9 cellular contexts compared by ENCODE assay signal in the genomic region with DNA sequence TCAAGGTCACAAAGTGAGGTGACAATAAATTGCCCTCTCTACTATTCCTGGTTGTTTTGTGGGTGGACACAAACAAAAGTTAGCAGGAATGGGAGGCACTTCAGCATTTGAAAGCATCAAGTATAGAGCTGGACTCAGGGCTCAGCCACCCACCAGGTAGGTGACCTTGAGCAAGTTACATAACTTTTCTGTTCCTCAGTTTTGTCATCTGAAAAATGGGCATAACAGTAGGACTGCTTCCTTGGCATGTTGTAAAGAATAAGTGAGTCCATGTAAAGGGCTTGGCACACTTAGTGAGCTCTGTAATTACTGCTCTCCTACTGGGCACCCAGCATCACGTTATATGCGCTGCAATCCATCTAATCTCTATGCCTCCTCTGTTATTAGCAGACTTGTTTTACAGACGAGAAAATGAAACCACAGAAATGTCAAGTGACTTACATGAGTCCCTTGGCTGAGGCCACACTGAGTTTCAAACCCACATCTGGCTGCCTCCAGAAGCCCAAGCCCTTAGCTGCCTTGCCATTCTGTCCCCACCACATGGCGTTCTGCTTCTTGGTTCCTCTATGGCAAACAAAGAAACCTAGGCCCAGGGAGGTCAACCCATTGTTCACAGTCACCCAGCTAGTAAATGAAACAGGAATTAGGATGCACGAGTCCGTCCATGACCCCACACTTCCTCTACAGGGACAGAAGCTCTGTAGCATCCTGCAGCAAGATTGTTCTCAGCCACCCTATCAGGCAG.
DNase-seq lines count a peak whose midpoint lies in the region; ATAC-seq and TF ChIP-seq lines count a peak whose summit lies in the region.
"Had no signal": no experiment of that assay in that cellular context is flagged by ENCODE, and none has a peak within 500 bp of the region (broad histone marks: within the 10 kb centered on the region; RNA-seq: fewer than 3 reads in every experiment).

No MANE protein-coding gene starts in this region.

- no peaks in the 10 kb centered on the region for H3K36me3 Mint-ChIP-seq in H9 (ENCODE audit: insufficient read depth in 1 of 3, low read depth in 3 of 3)
- H3K36me3 Mint-ChIP-seq in naive thymus-derived CD4-positive, alpha-beta T cell = no peaks in the 10 kb centered on the region
- H3K36me3 Mint-ChIP-seq in activated T-helper 2 cell treated with anti-CD3 and anti-CD28 coated beads, Interferon-gamma antibody, Interleukin-2, Interleukin-4, amounts not matched to agents 10 μg/mL and 5 μg/mL and 100 μg/mL, durations not matched to agents 14 hours and 24 hours and 36 hours (ENCODE audit: low read depth) = no peaks in the 10 kb centered on the region

- no peak overlapping the region for H3K4me3 Mint-ChIP-seq in H9
- H3K4me3 Mint-ChIP-seq in naive thymus-derived CD4-positive, alpha-beta T cell = no peak overlapping the region
- no peak overlapping the region for H3K4me3 Mint-ChIP-seq in activated T-helper 2 cell treated with anti-CD3 and anti-CD28 coated beads, Interferon-gamma antibody, Interleukin-2, Interleukin-4, amounts not matched to agents 10 μg/mL and 5 μg/mL and 100 μg/mL, durations not matched to agents 14 hours and 24 hours and 36 hours (ENCODE audit: low read depth)

- no peak overlapping the region for H3K9ac ChIP-seq in H9 (ENCODE audit: extremely low read depth, insufficient read length, low read length)

- H3K4me1 Mint-ChIP-seq in H9 = peaks cover 4 to 8% of the 10 kb centered on the region in 2 experiments
- peaks cover 5 to 27% (median 5%) of the 10 kb centered on the region in 7 donors for H3K4me1 Mint-ChIP-seq in naive thymus-derived CD4-positive, alpha-beta T cell
- peaks cover 12% of the 10 kb centered on the region for H3K4me1 Mint-ChIP-seq in activated T-helper 2 cell treated with anti-CD3 and anti-CD28 coated beads, Interferon-gamma antibody, Interleukin-2, Interleukin-4, amounts not matched to agents 10 μg/mL and 5 μg/mL and 100 μg/mL, durations not matched to agents 14 hours and 24 hours and 36 hours (ENCODE audit: low read depth)

- 0 out of 2 replicates have a peak, but pooled peaks cover 2% of the 10 kb centered on the region for H3K4me1 ChIP-seq in H9 (ENCODE audit: insufficient read depth, low read length)
- H3K4me1 ChIP-seq in naive thymus-derived CD4-positive, alpha-beta T cell (ENCODE audit: control insufficient read depth in 2 of 2, insufficient read depth in 2 of 2, low read length in 2 of 2) = no peaks in the 10 kb centered on the region

- H3K4me3 ChIP-seq in naive thymus-derived CD4-positive, alpha-beta T cell (ENCODE audit: low read length) = no peak overlapping the region
- no peak overlapping the region for H3K4me3 ChIP-seq in WERI-Rb-1 (ENCODE audit: low read depth, low read length)

- no peaks in the 10 kb centered on the region for H3K79me1 ChIP-seq in H9 (ENCODE audit: insufficient read depth, low read depth, low read length, poor library complexity, severe bottlenecking)

- H2AFZ ChIP-seq in H9 (ENCODE audit: low read length) = no peak overlapping the region

- H3K27ac ChIP-seq in H9 (ENCODE audit: insufficient read length, low read depth, low read length) (no peak overlapping the region), WERI-Rb-1 (no peak overlapping the region)
- no peak overlapping the region for H3K27ac ChIP-seq in naive thymus-derived CD4-positive, alpha-beta T cell (ENCODE audit: low read depth, low read length)

- H4K8ac ChIP-seq in H9 (replicated peaks; ENCODE audit: insufficient read length, low read depth, low read length) = no peak overlapping the region

- DNase-seq in H9 (no peak), WERI-Rb-1 (no peak), hippocampal formation (lab: John Stamatoyannopoulos, UW) (no peak)
- no peak for DNase-seq in naive thymus-derived CD4-positive, alpha-beta T cell
- DNase-seq in central memory CD4-positive, alpha-beta T cell = no peak
- DNase-seq in activated T-helper 2 cell treated with anti-CD3 and anti-CD28 coated beads, Interferon-gamma antibody, Interleukin-2, Interleukin-4, amounts not matched to agents 10 μg/mL and 5 μg/mL and 100 μg/mL, durations not matched to agents 14 hours and 24 hours and 36 hours (ENCODE audit: low spot score) = no peak
- DNase-seq: stimulated activated CD4-positive, alpha-beta T cell treated with anti-CD3 and anti-CD28 coated beads, Interleukin-12 subunit alpha, Interleukin-12 subunit beta, amount 100 ng/mL, for 4 hours had no signal

- H2BK5ac ChIP-seq in H9 (ENCODE audit: insufficient read length, low read length) = no peak overlapping the region

- H3K14ac ChIP-seq in H9 (ENCODE audit: insufficient read depth, low read length) = no peak overlapping the region

- no peaks in the 10 kb centered on the region for H4K20me1 ChIP-seq in H9 (ENCODE audit: control insufficient read depth, insufficient read depth, insufficient read length)

- no peak overlapping the region for H2BK12ac ChIP-seq in H9 (ENCODE audit: insufficient read length, low read depth, low read length)

- H3T11ph ChIP-seq in H9 (ENCODE audit: low read length) = no peak overlapping the region

- no peak overlapping the region for H3K4ac ChIP-seq in H9 (ENCODE audit: low read depth, low read length)

- POLR2A ChIA-PET in naive thymus-derived CD4-positive, alpha-beta T cell (lab: Charles Lee) = no interaction called here

- TF ChIP-seq CTCF in H9 (conservative IDR thresholded peaks at IDR 0.05) (no peak), WERI-Rb-1 (IDR thresholded peaks at IDR 0.05; ENCODE audit: low read depth, low read length) (no peak)

- peak; percentile 68 for ATAC-seq in GM18870 (IDR thresholded peaks at IDR 0.05; ENCODE audit: unreplicated experiment)
- peak; percentile 52 for ATAC-seq in HG03558 (IDR thresholded peaks at IDR 0.05; ENCODE audit: extremely low read depth, unreplicated experiment)
- ATAC-seq in naive thymus-derived CD4-positive, alpha-beta T cell = peak; percentile 80

- H4K5ac ChIP-seq in H9 (ENCODE audit: insufficient read length, low read depth, low read length) = no peak overlapping the region

- H2BK120ac ChIP-seq in H9 (ENCODE audit: low read depth, low read length, poor library complexity, severe bottlenecking) = no peak overlapping the region

- H3K79me2 ChIP-seq in H9 (ENCODE audit: insufficient read depth, low read length) = no peaks in the 10 kb centered on the region

- peaks cover 2% of the 10 kb centered on the region for H3K23me2 ChIP-seq in H9 (ENCODE audit: insufficient read length, low read depth, low read length, poor library complexity, severe bottlenecking)

- peaks cover 21% of the 10 kb centered on the region for H3K27me3 Mint-ChIP-seq in H9 (ENCODE audit: low read depth)
- peaks cover 14 to 25% (median 21%) of the 10 kb centered on the region in 5 donors for H3K27me3 Mint-ChIP-seq in naive thymus-derived CD4-positive, alpha-beta T cell
- peaks cover 15% of the 10 kb centered on the region for H3K27me3 Mint-ChIP-seq in activated T-helper 2 cell treated with anti-CD3 and anti-CD28 coated beads, Interferon-gamma antibody, Interleukin-2, Interleukin-4, amounts not matched to agents 10 μg/mL and 5 μg/mL and 100 μg/mL, durations not matched to agents 14 hours and 24 hours and 36 hours (ENCODE audit: low read depth)

- intact Hi-C loops in naive thymus-derived CD4-positive, alpha-beta T cell (cut with micrococcal nuclease) = loop anchor here in 1 of 2 donors (10.0 kb wide), 1 partner anchor 65 kb away; a partner anchor contains a TSS
- intact Hi-C loops in activated T-helper 2 cell treated with anti-CD3 and anti-CD28 coated beads, Interferon-gamma antibody, Interleukin-2, Interleukin-4, amounts not matched to agents 10 μg/mL and 5 μg/mL and 100 μg/mL, durations not matched to agents 14 hours and 24 hours and 36 hours (cut with micrococcal nuclease) = no loop called here

- peak overlapping the region in 2 of 3 experiments; percentile 10 to 27; a peak in 3 of 7 replicates for H3K27ac Mint-ChIP-seq in H9
- no peak overlapping the region for H3K27ac Mint-ChIP-seq in naive thymus-derived CD4-positive, alpha-beta T cell
- H3K27ac Mint-ChIP-seq in activated T-helper 2 cell treated with anti-CD3 and anti-CD28 coated beads, Interferon-gamma antibody, Interleukin-2, Interleukin-4, amounts not matched to agents 10 μg/mL and 5 μg/mL and 100 μg/mL, durations not matched to agents 14 hours and 24 hours and 36 hours = no peak overlapping the region

- no peak overlapping the region for H3K18ac ChIP-seq in H9 (ENCODE audit: insufficient read length, low read depth, low read length)

- H2AK5ac ChIP-seq in H9 (ENCODE audit: insufficient read length, low read length) = no peak overlapping the region

- WGBS in H9 (ENCODE audit: extremely low coverage, insufficient read length, low lambda C conversion rate) = no CpG with 5 or more reads among the region's 6 CpGs

- no peaks in the 10 kb centered on the region for H3K9me3 Mint-ChIP-seq in H9
- H3K9me3 Mint-ChIP-seq in naive thymus-derived CD4-positive, alpha-beta T cell = no peaks in the 10 kb centered on the region
- no peaks in the 10 kb centered on the region for H3K9me3 Mint-ChIP-seq in activated T-helper 2 cell treated with anti-CD3 and anti-CD28 coated beads, Interferon-gamma antibody, Interleukin-2, Interleukin-4, amounts not matched to agents 10 μg/mL and 5 μg/mL and 100 μg/mL, durations not matched to agents 14 hours and 24 hours and 36 hours

- no peak overlapping the region for H3K56ac ChIP-seq in H9 (ENCODE audit: insufficient read length, low read depth, low read length)

- H4K91ac ChIP-seq in H9 (ENCODE audit: insufficient read length, low read depth, low read length) = no peak overlapping the region

- no peaks in the 10 kb centered on the region for H3K27me3 ChIP-seq in H9 (ENCODE audit: insufficient read depth, low read length)
- H3K27me3 ChIP-seq in naive thymus-derived CD4-positive, alpha-beta T cell (ENCODE audit: control insufficient read depth in 2 of 2, insufficient read depth in 2 of 2, low read length in 2 of 2) = peaks cover 0 to 8% of the 10 kb centered on the region in 2 donors
- H3K27me3 ChIP-seq in WERI-Rb-1 (ENCODE audit: insufficient read depth, low read depth, severe bottlenecking) = no peaks in the 10 kb centered on the region

- no peaks in the 10 kb centered on the region for H3K9me3 ChIP-seq in H9 (ENCODE audit: control insufficient read depth, low read depth, low read length)
- H3K9me3 ChIP-seq in naive thymus-derived CD4-positive, alpha-beta T cell (ENCODE audit: control insufficient read depth in 2 of 3, low read length in 3 of 3) = no peaks in the 10 kb centered on the region
- no peaks in the 10 kb centered on the region for H3K9me3 ChIP-seq in WERI-Rb-1 (ENCODE audit: severe bottlenecking)

- H3K23ac ChIP-seq in H9 (ENCODE audit: insufficient read length, low read depth, low read length) = no peak overlapping the region

- no peak overlapping the region for H3K4me2 ChIP-seq in H9 (ENCODE audit: insufficient read depth, insufficient read length, low read length)

- no peaks in the 10 kb centered on the region for H3K36me3 ChIP-seq in naive thymus-derived CD4-positive, alpha-beta T cell (ENCODE audit: control insufficient read depth in 2 of 3, insufficient read depth in 3 of 3, low read length in 3 of 3)
- H3K36me3 ChIP-seq in WERI-Rb-1 = no peaks in the 10 kb centered on the region

- H2BK20ac ChIP-seq in H9 (ENCODE audit: low read depth, low read length, poor library complexity, severe bottlenecking) = no peak overlapping the region

- H2BK15ac ChIP-seq in H9 (ENCODE audit: low read depth, low read length) = no peak overlapping the region

- CTCF ChIA-PET in naive thymus-derived CD4-positive, alpha-beta T cell (lab: Charles Lee) = no interaction called here

Comparison
In these comparisons a context has a peak if more than half of its experiments do, and no peak if none do; other contexts are left out.
1. H3K27ac Mint-ChIP-seq: peak in H9 (2 of 3); none in naive thymus-derived CD4-positive, alpha-beta T cell (0 of 9) and activated T-helper 2 cell treated with anti-CD3 and anti-CD28 coated beads, Interferon-gamma antibody, Interleukin-2, Interleukin-4, amounts not matched to agents 10 μg/mL and 5 μg/mL and 100 μg/mL, durations not matched to agents 14 hours and 24 hours and 36 hours (single experiment).
2. Peak in every context shown above with its lines, with median percentiles within 50 percentile points of each other: ATAC-seq.